Comparison of ENCODE assay signal across 8 cellular contexts in the genomic region with DNA sequence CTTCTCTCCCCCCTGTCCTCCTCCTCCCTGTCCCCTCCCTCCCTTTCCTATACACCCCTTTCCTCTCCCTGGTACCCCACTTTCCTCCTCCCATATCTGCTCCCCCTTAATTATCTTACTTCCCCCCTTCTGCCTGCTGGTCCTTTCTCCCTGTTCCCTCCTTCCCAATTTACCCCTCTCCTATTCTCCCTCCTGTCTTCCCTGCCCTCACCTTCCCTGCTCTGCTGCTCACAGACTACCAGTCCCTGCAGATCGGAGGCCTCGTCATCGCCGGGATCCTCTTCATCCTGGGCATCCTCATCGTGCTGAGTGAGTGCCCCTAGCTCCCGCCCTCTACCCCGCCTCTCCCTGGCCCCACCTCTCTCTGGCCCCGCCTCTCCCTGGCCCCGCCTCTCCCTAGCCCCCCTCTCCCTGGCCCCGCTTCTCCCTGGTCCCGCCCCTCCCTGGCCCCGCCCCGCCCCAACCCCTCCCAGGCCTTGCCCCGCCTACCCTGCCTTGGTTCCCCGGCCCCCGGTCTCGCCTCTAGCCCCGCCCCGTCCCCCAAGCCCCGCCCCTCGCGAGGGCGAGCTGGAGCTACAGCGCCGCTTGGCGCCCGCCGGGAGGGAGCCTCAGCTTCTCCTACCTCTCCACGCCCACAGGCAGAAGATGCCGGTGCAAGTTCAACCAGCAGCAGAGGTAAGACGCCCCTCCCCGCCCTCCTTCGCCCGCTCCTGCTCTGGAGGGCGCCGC. TPM values are rescaled to one million over a fixed set of nuclear protein-coding genes. Genes with fewer than 3 reads are reported as not detected.
DNase-seq lines count a peak whose midpoint lies in the region; ATAC-seq and TF ChIP-seq lines count a peak whose summit lies in the region.

No MANE protein-coding gene starts in this region.

- H3K4me1 ChIP-seq in left lung: peaks cover 13 to 45% of the 10 kb centered on the region in 2 donors

- H3K9me3 ChIP-seq in left lung: no peaks in the 10 kb centered on the region

- no peak overlapping the region for H3K27ac ChIP-seq in left lung

- H3K4me3 ChIP-seq in left lung: no peak overlapping the region

- intact Hi-C loops in left lung (cut with DNase I): no loop called here

- TF ChIP-seq CTCF in left lung (IDR thresholded peaks at IDR 0.05): peak; percentile 7 to 34

- ATAC-seq in HG02678 (IDR thresholded peaks at IDR 0.05; ENCODE audit: unreplicated experiment) (peak; percentile 61), left lung (peak; percentile 89)

- no peaks in the 10 kb centered on the region for H3K36me3 ChIP-seq in left lung

- H3K27me3 ChIP-seq in left lung: peaks cover 0 to 74% of the 10 kb centered on the region in 2 donors

- DNase-seq in Daoy (ENCODE audit: low read depth) (peak; percentile 94), NCI-H526 (lab: John Stamatoyannopoulos, UW) (peak; percentile 85 to 97), dedifferentiated amniotic fluid mesenchymal stem cell (ENCODE audit: extremely low spot score) (peak; percentile 55), left lung (peak; percentile 91 to 99), NCI-H510A treated with DMSO at 0.1 percent for 48 hours (lab: John Stamatoyannopoulos, UW) (no peak)
- peak; percentile 97 for DNase-seq in activated CD4-positive, alpha-beta T cell treated with anti-CD3 and anti-CD28 coated beads, Interleukin-2, amount 50 U/mL, for 4 hours
- DNase-seq in stimulated activated CD4-positive, alpha-beta T cell treated with anti-CD3 and anti-CD28 coated beads, Interleukin-2, amount 100 ng/mL, for 4 hours (ENCODE audit: low read depth): peak; percentile 97

RNA-seq across cellular contexts. Expression of a gene that starts 2.0 kb away (rescaled TPM):
- total RNA-seq in Daoy (2014; rRNA removed; shearing (Covaris generic)): 0.29 TPM in 1 of 2 replicates, not detected in the other
- total RNA-seq in left lung: not detected

RNA-seq across cellular contexts. Expression of a gene that starts 2.4 kb away (rescaled TPM):
- not detected in 2 replicates for total RNA-seq in Daoy (2014; rRNA removed; shearing (Covaris generic))
- 10 to 100 TPM; 20.1 to 24.0 TPM for total RNA-seq in left lung

RNA-seq across cellular contexts. Expression of a gene that starts 6.2 kb away (rescaled TPM):
- total RNA-seq in Daoy (2014; rRNA removed; shearing (Covaris generic)): not detected in 2 replicates
- total RNA-seq in left lung: 1 to 10 TPM; 1.8 to 2.5 TPM

RNA-seq across cellular contexts. Expression of a gene that starts 13.5 kb away (rescaled TPM):
- total RNA-seq in Daoy (2014; rRNA removed; shearing (Covaris generic)): 52.2 and 62.1 TPM in 2 replicates
- 100 to 1,000 TPM; 111 to 123 TPM for total RNA-seq in left lung

RNA-seq across cellular contexts. Expression of a gene that starts 25.4 kb away (rescaled TPM):
- total RNA-seq in Daoy (2014; rRNA removed; shearing (Covaris generic)): not detected in 2 replicates
- 100 to 1,000 TPM in 1 of 2 donors, 10 to 100 TPM in 1; 88.4 to 207 TPM for total RNA-seq in left lung

Comparison
In these comparisons a context has a peak if more than half of its experiments do, and no peak if none do; other contexts are left out.
1. RNA of a gene that starts 2.4 kb away (total RNA-seq): 20.1 to 24.0 TPM in left lung; not detected in Daoy; every median in the first group is over 10 times any median in the second.